1 cellular context compared by ENCODE assay signal in genomic region chr6:3390698-3391097, GRCh38.
TF ChIP-seq lines count a peak whose summit lies in the region.

No MANE protein-coding gene starts in this region.

TF ChIP-seq in K562, 482 proteins besides CTCF, POLR2A, EP300 and RAD21 (continued from another document and continues in another):
- peak; percentile 86 for TF ChIP-seq ZNF592 (IDR thresholded peaks at IDR 0.05)
- 0 out of 2 replicates have a peak, but pooled peaks have one; percentile 41 for TF ChIP-seq GATAD2A (IDR thresholded peaks at IDR 0.05)
- TF ChIP-seq SAFB (IDR thresholded peaks at IDR 0.05; ENCODE audit: borderline replicate concordance, low read depth, low read length) = no peak
- no peak for TF ChIP-seq ZEB2 (IDR thresholded peaks at IDR 0.05)
- TF ChIP-seq YY1 (IDR thresholded peaks at IDR 0.05; ENCODE audit: borderline replicate concordance in 1 of 3, control insufficient read depth in 1 of 3, extremely low read depth in 1 of 3, insufficient read depth in 3 of 3, insufficient read length in 1 of 3, insufficient replicate concordance in 2 of 3, low read depth in 1 of 3, low read length in 2 of 3) = peak in 1 of 3 experiments; percentile 66
- 0 out of 2 replicates have a peak, but pooled peaks have one; percentile 11 for TF ChIP-seq ATF7 (IDR thresholded peaks at IDR 0.05)
- TF ChIP-seq VEZF1 (CRISPR knock-in tag; IDR thresholded peaks at IDR 0.05) = 0 out of 2 replicates have a peak, but pooled peaks have one; percentile 14
- no peak for TF ChIP-seq HNRNPH1 (optimal IDR thresholded peaks at IDR 0.05; ENCODE audit: low read depth, low read length)
- TF ChIP-seq CHD1 (IDR thresholded peaks at IDR 0.05; ENCODE audit: low read length) = no peak
- peak; percentile 14; the same call in 1 of the 2 replicates for TF ChIP-seq STAT5A (IDR thresholded peaks at IDR 0.05; ENCODE audit: borderline replicate concordance, low read length)
- peak; percentile 47; the same call in 1 of the 2 replicates for TF ChIP-seq NFRKB (IDR thresholded peaks at IDR 0.05; ENCODE audit: low read depth)
- TF ChIP-seq ARID1B (IDR thresholded peaks at IDR 0.05) = peak; percentile 75; the same call in 1 of the 2 replicates
- peak; percentile 40; the same call in 1 of the 2 replicates for TF ChIP-seq L3MBTL2 (IDR thresholded peaks at IDR 0.05)
- TF ChIP-seq TBL1XR1 (IDR thresholded peaks at IDR 0.05; ENCODE audit: low read length in 2 of 2) = 0 out of 4 replicates have a peak, but pooled peaks of 1 of the 2 experiments have one; percentile 13
- 0 out of 2 replicates have a peak, but pooled peaks have one; percentile 28 for TF ChIP-seq FOXM1 (IDR thresholded peaks at IDR 0.05; ENCODE audit: low read depth)
- no peak for TF ChIP-seq FOXM1 (CRISPR knock-in tag; IDR thresholded peaks at IDR 0.05; ENCODE audit: low read depth)
- no peak for TF ChIP-seq TBP (optimal IDR thresholded peaks at IDR 0.05; ENCODE audit: low read depth, low read length)
- peak; percentile 61; the same call in 1 of the 2 replicates for TF ChIP-seq NFE2 (IDR thresholded peaks at IDR 0.05; ENCODE audit: low read depth)
- TF ChIP-seq BRD9 (IDR thresholded peaks at IDR 0.05; ENCODE audit: low read depth, partially characterized antibody) = peak; percentile 30
- no peak for TF ChIP-seq RAD51 (IDR thresholded peaks at IDR 0.05; ENCODE audit: borderline replicate concordance, low read depth)
- TF ChIP-seq ZBTB40 (IDR thresholded peaks at IDR 0.05) = peak; percentile 31; the same call in 1 of the 2 replicates
- TF ChIP-seq ZBTB40 (CRISPR knock-in tag; IDR thresholded peaks at IDR 0.05) = no peak
- no peak for TF ChIP-seq PHF8 (IDR thresholded peaks at IDR 0.05; ENCODE audit: borderline replicate concordance, low read length)
- peak; percentile 51 for TF ChIP-seq SMARCA4 (IDR thresholded peaks at IDR 0.05)
- no peak for TF ChIP-seq E4F1 (CRISPR knock-in tag; IDR thresholded peaks at IDR 0.05; ENCODE audit: borderline replicate concordance)
- 0 out of 2 replicates have a peak, but pooled peaks have one; percentile 64 for TF ChIP-seq HDAC2 (IDR thresholded peaks at IDR 0.05)
- TF ChIP-seq DPF2 (IDR thresholded peaks at IDR 0.05) = peak; percentile 75; the same call in 1 of the 2 replicates
- no peak for TF ChIP-seq ZNF395 (CRISPR knock-in tag; IDR thresholded peaks at IDR 0.05)
- peak; percentile 38; the same call in 1 of the 2 replicates for TF ChIP-seq JUND (IDR thresholded peaks at IDR 0.05; ENCODE audit: borderline replicate concordance, low read depth, low read length)
- TF ChIP-seq JUND (tag; IDR thresholded peaks at IDR 0.05; ENCODE audit: borderline replicate concordance, low read depth, low read length) = peak; percentile 58; the same call in 2 of the 3 replicates
- TF ChIP-seq EHMT2 (IDR thresholded peaks at IDR 0.05) = peak; percentile 49; the same call in 1 of the 2 replicates
- no peak for TF ChIP-seq SREBF1 (IDR thresholded peaks at IDR 0.05; ENCODE audit: borderline replicate concordance, low read depth, low read length)
- no peak for TF ChIP-seq SAP30 (IDR thresholded peaks at IDR 0.05; ENCODE audit: borderline replicate concordance, insufficient read depth, low read depth, low read length, poor library complexity, severe bottlenecking)
- no peak for TF ChIP-seq MYNN (IDR thresholded peaks at IDR 0.05)
- TF ChIP-seq MYNN (CRISPR knock-in tag; IDR thresholded peaks at IDR 0.05) = no peak
- no peak for TF ChIP-seq ARNT (IDR thresholded peaks at IDR 0.05)
- TF ChIP-seq ZKSCAN1 (IDR thresholded peaks at IDR 0.05; ENCODE audit: low read depth, low read length) = 0 out of 2 replicates have a peak, but pooled peaks have one; percentile 32
- TF ChIP-seq CTBP1 (IDR thresholded peaks at IDR 0.05; ENCODE audit: borderline replicate concordance) = peak; percentile 75
- no peak for TF ChIP-seq NR1H2 (CRISPR knock-in tag; IDR thresholded peaks at IDR 0.05)
- TF ChIP-seq HDAC6 (IDR thresholded peaks at IDR 0.05; ENCODE audit: low read depth, low read length) = no peak
- peak; percentile 36; the same call in 1 of the 2 replicates for TF ChIP-seq GABPA (tag; conservative IDR thresholded peaks at IDR 0.05; ENCODE audit: low read depth)
